ENCODE assay signal across 1 cellular context in the genomic region with DNA sequence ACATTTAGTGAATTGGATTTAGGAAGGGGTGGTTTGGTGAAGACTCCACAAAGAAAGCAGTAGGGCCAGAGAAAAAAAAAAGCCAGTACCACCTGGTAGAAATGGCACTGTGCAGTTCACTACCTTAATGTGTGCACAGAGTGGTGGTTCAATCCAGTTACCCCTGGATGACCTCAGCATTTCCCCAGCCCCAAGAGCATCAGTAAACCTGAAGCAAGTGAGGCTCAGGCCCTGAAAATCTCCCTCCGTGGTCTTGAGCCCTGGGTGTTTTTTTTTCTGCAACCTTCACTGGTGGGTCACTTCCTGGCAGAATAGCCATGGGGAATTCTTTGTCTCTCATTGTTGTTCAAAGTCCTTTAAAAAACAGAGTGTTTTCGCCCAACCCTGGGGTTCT.
TF ChIP-seq lines count a peak whose summit lies in the region.

No MANE protein-coding gene starts in this region.

TF ChIP-seq in GM12878, 131 proteins besides CTCF, POLR2A, EP300 and RAD21 (continued from another document):
- TF ChIP-seq RBBP5 (conservative IDR thresholded peaks at IDR 0.05) = no peak
- TF ChIP-seq NRF1 (conservative IDR thresholded peaks at IDR 0.05; ENCODE audit: low read depth, low read length) = no peak
- no peak for TF ChIP-seq PAX5 (IDR thresholded peaks at IDR 0.05; ENCODE audit: borderline replicate concordance, low read depth, low read length)
- no peak for TF ChIP-seq TCF3 (IDR thresholded peaks at IDR 0.05; ENCODE audit: borderline replicate concordance, insufficient read depth, low read depth, low read length)
- TF ChIP-seq DPF2 (IDR thresholded peaks at IDR 0.05) = no peak
- no peak for TF ChIP-seq KAT2A (conservative IDR thresholded peaks at IDR 0.05; ENCODE audit: control insufficient read depth, low read depth, low read length)
